ENCODE assay signal across 17 cellular contexts in the genomic region with DNA sequence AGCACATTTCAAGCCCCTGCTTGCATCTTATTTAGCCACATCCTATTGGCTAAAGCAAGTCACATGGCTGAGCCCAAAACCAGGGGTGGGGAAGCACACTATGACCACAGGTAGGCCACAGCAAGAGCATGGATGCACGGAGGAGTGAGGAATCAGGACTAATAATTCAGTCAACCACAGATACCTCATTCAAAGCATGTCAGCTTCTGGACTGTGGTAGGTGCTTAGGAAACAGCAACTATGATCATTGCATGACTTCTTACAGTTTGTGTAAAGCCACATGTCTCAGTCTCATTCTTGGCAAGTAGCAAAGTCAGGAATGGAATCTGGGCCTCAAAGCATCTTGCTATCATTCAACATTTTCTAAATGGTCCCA.
"Had no signal": no experiment of that assay in that cellular context is flagged by ENCODE, and none has a peak within 500 bp of the region (broad histone marks: within the 10 kb centered on the region; RNA-seq: fewer than 3 reads in every experiment).

No MANE protein-coding gene starts in this region.

- DNase-seq: activated B cell treated with CpG ODN at 0.5 μM for 24 hours; activated CD4-positive, alpha-beta T cell treated with anti-CD3 and anti-CD28 coated beads, Interleukin-2, amount 10 ng/mL, durations not matched to agents 7 days and 5 days; activated CD8-positive, alpha-beta memory T cell treated with anti-CD3 and anti-CD28 coated beads, Interleukin-2, amount 50 U/mL, for 48 hours; activated gamma-delta T cell; activated T-cell treated with anti-CD3 and anti-CD28 coated beads, Interleukin-2, amount 50 U/mL, for 72 hours; hippocampal formation; left ventricle myocardium superior; mesendoderm; natural killer cell; small intestine; stimulated activated CD4-positive, alpha-beta T cell treated with anti-CD3 and anti-CD28 coated beads, Interleukin-4, amount 100 ng/mL, for 24 hours; stimulated activated naive CD4-positive, alpha-beta T cell treated with Interleukin-2 at 50 U/mL for 16 hours; T-helper 17 cell had no signal

- H3K4me3 ChIP-seq: right atrium auricular region, tibial nerve had no signal

- H3K27ac ChIP-seq: neutrophil, right atrium auricular region, tibial nerve had no signal

- H3K9me3 ChIP-seq: neutrophil had no signal

- H3K4me1 ChIP-seq: right atrium auricular region, tibial nerve had no signal

- H3K27me3 ChIP-seq: neutrophil, right atrium auricular region, tibial nerve had no signal

- H3K36me3 ChIP-seq: neutrophil, right atrium auricular region, tibial nerve had no signal

- FAIRE-seq: colon, small intestine had no signal
